Comparison of ENCODE assay signal across 10 cellular contexts in genomic region chr5:79378510-79379186, GRCh38.
"Had no signal": no experiment of that assay in that cellular context is flagged by ENCODE, and none has a peak within 500 bp of the region (broad histone marks: within the 10 kb centered on the region; RNA-seq: fewer than 3 reads in every experiment).

No MANE protein-coding gene starts in this region.

- H3K36me3 ChIP-seq: ovary, sigmoid colon, WERI-Rb-1 had no signal

- ATAC-seq: effector memory CD8-positive, alpha-beta T cell; stimulated activated naive B cell treated with anti-CD40 and anti-IgM and Interleukin-4, amounts not matched to agents 10 μg/mL and 1 μg/mL and 100 μg/mL, for 72 hours had no signal

- H3K4me1 ChIP-seq: sigmoid colon had no signal

- H3K4me3 ChIP-seq: ovary, sigmoid colon had no signal

- H3K27me3 ChIP-seq: ovary, sigmoid colon had no signal

- DNase-seq: activated CD4-positive, alpha-beta memory T cell treated with anti-CD3 and anti-CD28 coated beads for 36 hours; activated CD4-positive, alpha-beta T cell treated with anti-CD3 and anti-CD28 coated beads for 1 hour; activated T-cell treated with anti-CD3 and anti-CD28 coated beads for 4 hours; effector memory CD8-positive, alpha-beta T cell; naive B cell; ovary; sigmoid colon; stimulated activated naive B cell treated with anti-CD40 and anti-IgM and Interleukin-4, amounts not matched to agents 10 μg/mL and 1 μg/mL and 100 μg/mL, for 72 hours; T-helper 2 cell; WERI-Rb-1 had no signal

- H3K27ac ChIP-seq: ovary, sigmoid colon, WERI-Rb-1 had no signal
